In the genomic region with DNA sequence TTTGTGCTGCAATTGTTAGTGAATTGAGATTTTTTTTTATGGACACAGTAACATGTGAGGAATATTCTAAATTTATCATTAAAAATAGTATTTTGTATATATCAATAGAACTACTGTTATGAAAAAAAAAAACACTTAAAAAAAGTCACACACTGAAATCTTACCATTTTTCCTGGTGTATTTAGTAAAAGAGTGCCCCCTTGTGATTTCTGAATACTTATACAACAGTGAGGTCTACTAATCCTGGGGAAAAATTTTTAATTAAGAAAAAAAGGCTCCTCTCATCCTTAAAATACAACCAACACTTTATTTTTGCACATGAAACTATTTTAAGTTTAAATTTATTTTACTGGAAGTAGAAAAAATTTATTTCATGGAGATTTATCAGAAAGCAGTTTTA, we compare ENCODE assay signal across 9 cellular contexts. TPM values are rescaled to one million over a fixed set of nuclear protein-coding genes. Genes with fewer than 3 reads are reported as not detected.
DNase-seq lines count a peak whose midpoint lies in the region; ATAC-seq and TF ChIP-seq lines count a peak whose summit lies in the region.
"Had no signal": no experiment of that assay in that cellular context is flagged by ENCODE, and none has a peak within 500 bp of the region (broad histone marks: within the 10 kb centered on the region; RNA-seq: fewer than 3 reads in every experiment).

No MANE protein-coding gene starts in this region.

- H3K23ac ChIP-seq in neuronal stem cell (ENCODE audit: low read depth, low read length, poor library complexity): no peak overlapping the region

- no peaks in the 10 kb centered on the region for H3K27me3 ChIP-seq in KMS-11 (ENCODE audit: insufficient read depth, low read depth)
- H3K27me3 ChIP-seq in SU-DHL-6 (ENCODE audit: low read length): no peaks in the 10 kb centered on the region
- no peaks in the 10 kb centered on the region for H3K27me3 ChIP-seq in neuronal stem cell (ENCODE audit: control insufficient read depth in 3 of 3, insufficient read depth in 3 of 3, low read depth in 1 of 3, low read length in 3 of 3)
- no peaks in the 10 kb centered on the region for H3K27me3 ChIP-seq in stomach

- no peak overlapping the region for H4K91ac ChIP-seq in neuronal stem cell (ENCODE audit: low read depth, low read length, poor library complexity)

- H3K9me3 ChIP-seq in SU-DHL-6 (ENCODE audit: insufficient read depth, low read length) (no peaks in the 10 kb centered on the region), neuronal stem cell (replicated peaks in 1 of 2; ENCODE audit: control insufficient read depth in 2 of 2, insufficient read depth in 1 of 2, low read depth in 1 of 2, low read length in 2 of 2) (no peaks in the 10 kb centered on the region), stomach (peaks cover 0 to 3% (median 1%) of the 10 kb centered on the region in 4 donors)
- H3K9me3 ChIP-seq: HAP-1 had no signal

- TF ChIP-seq POLR2A in stomach (IDR thresholded peaks at IDR 0.05): no peak

- H3K9me3 Mint-ChIP-seq in activated CD4-positive, alpha-beta T cell treated with anti-CD3 and anti-CD28 coated beads for 36 hours (ENCODE audit: low read depth): peaks cover 9% of the 10 kb centered on the region

- POLR2A ChIA-PET in activated CD4-positive, alpha-beta T cell treated with anti-CD3 and anti-CD28 coated beads for 36 hours (lab: Charles Lee): no interaction called here

- TF ChIP-seq EP300 in stomach (IDR thresholded peaks at IDR 0.05): no peak

- H3K79me1 ChIP-seq in neuronal stem cell (ENCODE audit: low read depth, low read length): no peaks in the 10 kb centered on the region

- no peak overlapping the region for H2BK120ac ChIP-seq in neuronal stem cell (ENCODE audit: low read depth, low read length)

- DNase-seq in iPS-NIHi7 (ENCODE audit: extremely low spot score): peak; percentile 12
- DNase-seq in NCI-H2081 treated with DMSO at 0.1 percent for 48 hours (lab: John Stamatoyannopoulos, UW): no peak
- no peak for DNase-seq in neuronal stem cell (ENCODE audit: low spot score)
- no peak for DNase-seq in stomach
- no peak for DNase-seq in activated CD4-positive, alpha-beta T cell treated with anti-CD3 and anti-CD28 coated beads for 36 hours

- H3K79me2 ChIP-seq in KMS-11 (ENCODE audit: insufficient read depth, low read depth): no peaks in the 10 kb centered on the region
- no peaks in the 10 kb centered on the region for H3K79me2 ChIP-seq in SU-DHL-6 (ENCODE audit: insufficient read depth, low read length)

- H2AK5ac ChIP-seq in neuronal stem cell (ENCODE audit: low read depth, low read length): no peak overlapping the region

- H2BK5ac ChIP-seq in neuronal stem cell (ENCODE audit: low read length): no peak overlapping the region

- peak; percentile 49 for TF ChIP-seq CTCF in C4-2B (conservative IDR thresholded peaks at IDR 0.05)
- peak; percentile 50; the same call in 1 of the 2 replicates for TF ChIP-seq CTCF in KMS-11 (conservative IDR thresholded peaks at IDR 0.05; ENCODE audit: low read depth, low read length)
- TF ChIP-seq CTCF in SU-DHL-6 (IDR thresholded peaks at IDR 0.05; ENCODE audit: insufficient read depth, low read length, poor library complexity, severe bottlenecking): peak; percentile 42
- TF ChIP-seq CTCF in stomach (IDR thresholded peaks at IDR 0.05): peak in 1 of 7 experiments; percentile 18

- no peak overlapping the region for H3K9ac ChIP-seq in KMS-11
- H3K9ac ChIP-seq in SU-DHL-6 (ENCODE audit: low read length): no peak overlapping the region
- H3K9ac ChIP-seq in neuronal stem cell (ENCODE audit: low read depth, low read length, poor library complexity): no peak overlapping the region

- H3K4me2 ChIP-seq in KMS-11 (no peak overlapping the region), SU-DHL-6 (ENCODE audit: low read depth, low read length, poor library complexity, severe bottlenecking) (no peak overlapping the region), neuronal stem cell (ENCODE audit: insufficient read depth, low read length, poor library complexity, severe bottlenecking) (no peak overlapping the region)

- H2BK12ac ChIP-seq in neuronal stem cell (ENCODE audit: low read length): no peak overlapping the region

- H3K9me2 ChIP-seq in SU-DHL-6 (replicated peaks; ENCODE audit: insufficient read depth, low read length): no peaks in the 10 kb centered on the region

- no peak overlapping the region for H3K14ac ChIP-seq in neuronal stem cell (ENCODE audit: low read length)

- CTCF ChIA-PET in activated CD4-positive, alpha-beta T cell treated with anti-CD3 and anti-CD28 coated beads for 36 hours (lab: Charles Lee): no interaction called here

- no peak overlapping the region for H3K4ac ChIP-seq in neuronal stem cell (ENCODE audit: low read length)

- H4K8ac ChIP-seq in neuronal stem cell (ENCODE audit: low read depth, low read length): no peak overlapping the region

- H3K36me3 ChIP-seq in KMS-11 (ENCODE audit: insufficient read depth) (no peaks in the 10 kb centered on the region), SU-DHL-6 (ENCODE audit: low read length) (no peaks in the 10 kb centered on the region), neuronal stem cell (replicated peaks in 1 of 2; ENCODE audit: control insufficient read depth in 2 of 2, insufficient read depth in 2 of 2, low read length in 2 of 2) (no peaks in the 10 kb centered on the region), stomach (no peaks in the 10 kb centered on the region)
- H3K36me3 ChIP-seq: HAP-1 had no signal

- no peak overlapping the region for H3K27ac Mint-ChIP-seq in activated CD4-positive, alpha-beta T cell treated with anti-CD3 and anti-CD28 coated beads for 36 hours

- no peak overlapping the region for H3K4me3 ChIP-seq in KMS-11 (IDR thresholded peaks at IDR 0.05; ENCODE audit: insufficient read depth, low read depth, low read length)
- H3K4me3 ChIP-seq in SU-DHL-6 (ENCODE audit: insufficient read depth, low read length, poor library complexity, severe bottlenecking): no peak overlapping the region
- no peak overlapping the region for H3K4me3 ChIP-seq in neuronal stem cell (ENCODE audit: low read length in 2 of 2)
- no peak overlapping the region for H3K4me3 ChIP-seq in stomach
- H3K4me3 ChIP-seq: HAP-1 had no signal

- ATAC-seq in activated CD4-positive, alpha-beta T cell treated with anti-CD3 and anti-CD28 coated beads for 36 hours: no peak

- no peaks in the 10 kb centered on the region for H3F3A ChIP-seq in SU-DHL-6 (ENCODE audit: insufficient read depth)

- H2AFZ ChIP-seq in KMS-11 (ENCODE audit: low read depth): no peak overlapping the region
- H2AFZ ChIP-seq in SU-DHL-6 (ENCODE audit: low read depth, low read length, severe bottlenecking): no peak overlapping the region
- H2AFZ ChIP-seq in neuronal stem cell (ENCODE audit: low read length): no peak overlapping the region

- no peak overlapping the region for H3K18ac ChIP-seq in neuronal stem cell (ENCODE audit: low read length)

- no peaks in the 10 kb centered on the region for H3K36me3 Mint-ChIP-seq in activated CD4-positive, alpha-beta T cell treated with anti-CD3 and anti-CD28 coated beads for 36 hours (ENCODE audit: low read depth)

- intact Hi-C loops in stomach (cut with DNase I; ENCODE audit: low total_unique reads): loop anchor here (5.0 kb wide), 1 partner anchor 268 kb away; no protein-coding TSS in a partner anchor
- intact Hi-C loops in activated CD4-positive, alpha-beta T cell treated with anti-CD3 and anti-CD28 coated beads for 36 hours (cut with DNase I, micrococcal nuclease): loop anchor here (5.0 kb wide), 1 partner anchor 268 kb away; no protein-coding TSS in a partner anchor

- no peak overlapping the region for H3K27ac ChIP-seq in C4-2B
- no peak overlapping the region for H3K27ac ChIP-seq in KMS-11
- no peak overlapping the region for H3K27ac ChIP-seq in SU-DHL-6 (ENCODE audit: low read depth, low read length)
- H3K27ac ChIP-seq in neuronal stem cell (replicated peaks; ENCODE audit: low read length): no peak overlapping the region
- H3K27ac ChIP-seq in stomach: no peak overlapping the region

- H3K27me3 Mint-ChIP-seq in activated CD4-positive, alpha-beta T cell treated with anti-CD3 and anti-CD28 coated beads for 36 hours: no peaks in the 10 kb centered on the region

- H2BK15ac ChIP-seq in neuronal stem cell (ENCODE audit: low read length): no peak overlapping the region

- H3K4me1 Mint-ChIP-seq in activated CD4-positive, alpha-beta T cell treated with anti-CD3 and anti-CD28 coated beads for 36 hours: no peaks in the 10 kb centered on the region

- no peak overlapping the region for H3K4me3 Mint-ChIP-seq in activated CD4-positive, alpha-beta T cell treated with anti-CD3 and anti-CD28 coated beads for 36 hours

- H3K4me1 ChIP-seq in KMS-11 (ENCODE audit: low read depth, poor library complexity, severe bottlenecking): no peaks in the 10 kb centered on the region
- H3K4me1 ChIP-seq in neuronal stem cell (ENCODE audit: control insufficient read depth in 2 of 2, insufficient read depth in 1 of 2, low read depth in 1 of 2, low read length in 2 of 2): no peaks in the 10 kb centered on the region
- H3K4me1 ChIP-seq in stomach: no peaks in the 10 kb centered on the region
- H3K4me1 ChIP-seq: HAP-1 had no signal

- H4K20me1 ChIP-seq in KMS-11 (ENCODE audit: insufficient read depth) (no peaks in the 10 kb centered on the region), SU-DHL-6 (ENCODE audit: low read depth, low read length) (no peaks in the 10 kb centered on the region)

RNA-seq across cellular contexts. Expression of a gene that starts 56.4 kb away (rescaled TPM):
- 0.60 TPM for polyA plus RNA-seq in neuronal stem cell (2013, experiment 1 of 2)
- polyA plus RNA-seq in neuronal stem cell (2013, experiment 2 of 2): 0.47 TPM
- 1 to 10 TPM in 1 of 5 donors, not detected in 4; 6.1 TPM for total RNA-seq in stomach
- 1 to 10 TPM in 1 of 3 donors, under 1 TPM in 1, not detected in 1; 0.33 to 1.8 TPM for polyA plus RNA-seq in stomach
- not detected for total RNA-seq in activated CD4-positive, alpha-beta T cell treated with anti-CD3 and anti-CD28 coated beads for 36 hours
